ENCODE assay signal across 8 cellular contexts in the genomic region with DNA sequence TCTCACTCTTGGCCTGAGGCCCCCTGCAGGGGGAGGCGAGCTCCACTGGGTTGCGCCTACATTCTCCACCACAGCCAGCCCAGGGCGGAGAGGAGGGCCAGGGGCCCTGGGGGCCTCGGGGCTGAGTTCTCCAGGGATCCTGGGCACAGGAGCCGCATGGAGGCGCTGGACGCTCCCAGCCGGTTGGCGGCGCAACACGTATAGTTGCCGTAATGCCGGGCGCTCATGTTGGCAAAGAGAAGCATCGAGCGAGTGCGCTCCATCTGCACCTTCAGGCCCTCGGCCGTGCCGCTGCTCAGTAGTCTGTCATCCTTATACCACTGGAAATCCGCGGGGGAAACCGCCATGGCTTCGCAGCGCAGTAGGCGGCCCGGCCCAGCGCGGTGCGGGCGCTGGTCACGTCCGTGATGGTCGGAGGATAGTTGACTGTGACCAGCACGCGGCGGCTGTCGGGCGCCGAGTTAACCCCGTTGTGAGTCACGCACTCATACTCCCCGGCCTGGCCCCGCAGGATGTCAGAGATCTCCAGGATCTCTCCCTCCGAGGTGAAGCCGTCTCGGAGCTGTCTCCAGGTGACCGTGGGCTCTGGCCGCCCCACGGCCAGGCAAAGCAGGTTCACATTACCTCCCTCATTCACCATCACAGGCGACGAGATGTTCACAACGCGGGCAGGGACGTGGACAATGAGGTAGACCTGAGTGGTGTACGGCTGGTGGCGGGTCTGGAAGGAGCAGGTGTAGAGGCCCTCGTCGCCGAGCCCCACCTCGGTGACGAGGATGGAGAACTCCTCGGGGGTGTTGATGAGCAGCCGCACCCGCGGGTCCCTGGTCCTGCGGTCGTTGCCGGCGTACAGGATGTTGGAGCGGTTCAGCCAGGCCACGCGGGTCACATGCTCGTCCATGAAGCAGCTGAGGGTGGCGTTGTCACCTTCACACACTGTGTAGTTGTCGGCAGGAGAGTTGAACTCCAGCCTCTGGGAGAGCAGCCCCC. TPM values are rescaled to one million over a fixed set of nuclear protein-coding genes. Genes with fewer than 3 reads are reported as not detected.
DNase-seq lines count a peak whose midpoint lies in the region; ATAC-seq and TF ChIP-seq lines count a peak whose summit lies in the region.
"Not testable (repeated sequence)": the region's sequence is repeated elsewhere in the genome, so short reads cannot be mapped to it uniquely, and the experiment has no call there.

No MANE protein-coding gene starts in this region.

- TF ChIP-seq POLR2A in adrenal gland (IDR thresholded peaks at IDR 0.05): not testable (repeated sequence)

- peak overlapping the region; percentile 73 for H2AFZ ChIP-seq in fibroblast of lung (ENCODE audit: low read length)

- H3K4me1 ChIP-seq in adrenal gland (replicated peaks in 1 of 2): peaks cover 0 to 10% of the 10 kb centered on the region in 2 donors
- not testable (repeated sequence) for H3K4me1 ChIP-seq in fibroblast of lung (ENCODE audit: control insufficient read depth, extremely low read depth, insufficient read depth, low read length); lower lobe of right lung; thoracic aorta (ENCODE audit: control insufficient read depth in 1 of 2, low read depth in 2 of 2)

- H4K20me1 ChIP-seq in fibroblast of lung (ENCODE audit: control insufficient read depth, extremely low read depth, insufficient read depth, low read length): not testable (repeated sequence)

- not testable (repeated sequence) for H3K36me3 ChIP-seq in adrenal gland (replicated peaks in 1 of 2); fibroblast of lung (ENCODE audit: control insufficient read depth, insufficient read depth, low read length); lower lobe of right lung; thoracic aorta

- H3K9ac ChIP-seq in fibroblast of lung (ENCODE audit: insufficient read depth, low read length): not testable (repeated sequence)

- not testable (repeated sequence) for H3K27ac ChIP-seq in adrenal gland; fibroblast of lung (ENCODE audit: insufficient read depth, low read length); lower lobe of right lung; thoracic aorta
- H3K27ac ChIP-seq in skin epidermis: peak overlapping the region in 1 of 21 experiments; percentile 0

- peak; percentile 70 to 76 for ATAC-seq in lower lobe of right lung
- ATAC-seq in thoracic aorta (ENCODE audit: insufficient number of reproducible peaks, low FRiP score, low read depth): peak; percentile 49

- H3K4me3 ChIP-seq in adrenal gland: peak overlapping the region in 2 of 4 donors; percentile 32 to 61
- peak overlapping the region in 2 of 4 experiments; percentile 41 to 53 for H3K4me3 ChIP-seq in fibroblast of lung (replicated peaks in 1 of 4; ENCODE audit: control extremely low read depth in 1 of 4, insufficient read depth in 1 of 4, low read depth in 3 of 4, low read length in 4 of 4)
- peak overlapping the region; percentile 51 for H3K4me3 ChIP-seq in lower lobe of right lung
- peak overlapping the region; percentile 7 to 45 (median 32) for H3K4me3 ChIP-seq in skin epidermis
- H3K4me3 ChIP-seq in thoracic aorta: peak overlapping the region; percentile 80

- peak overlapping the region; percentile 59 for H3K4me2 ChIP-seq in fibroblast of lung (ENCODE audit: extremely low read depth, insufficient read depth, low read length)

- intact Hi-C loops in adrenal gland (cut with DNase I); lower lobe of right lung (cut with DNase I): not testable (repeated sequence)

- not testable (repeated sequence) for H3K27me3 ChIP-seq in adrenal gland; fibroblast of lung (ENCODE audit: control insufficient read depth, insufficient read depth, low read length); thoracic aorta (replicated peaks; ENCODE audit: insufficient read depth)
- peaks cover 30% of the 10 kb centered on the region for H3K27me3 ChIP-seq in lower lobe of right lung (ENCODE audit: low read depth)

- WGBS in adrenal gland, 4 donors: 3 to 26% (median 6%) methylated on average over 6 to 76 of the region's 76 CpGs

- H3K79me2 ChIP-seq in fibroblast of lung (ENCODE audit: control insufficient read depth, insufficient read depth, low read length): not testable (repeated sequence)

- TF ChIP-seq CTCF in adrenal gland (IDR thresholded peaks at IDR 0.05) (peak in 2 of 6 experiments; percentile 13 to 25), fibroblast of lung (conservative IDR thresholded peaks at IDR 0.05 in 1 of 2, IDR thresholded peaks at IDR 0.05 in 1 of 2; ENCODE audit: low read depth in 1 of 2, low read length in 2 of 2) (peak; percentile 22 to 47), thoracic aorta (IDR thresholded peaks at IDR 0.05) (peak; percentile 16)
- not testable (repeated sequence) for TF ChIP-seq CTCF in lower lobe of right lung (IDR thresholded peaks at IDR 0.05)

- DNase-seq in DMS53 (lab: John Stamatoyannopoulos, UW) (peak; percentile 88), NCI-H2171 treated with DMSO at 0.1 percent for 48 hours (lab: John Stamatoyannopoulos, UW) (peak; percentile 12), adrenal gland (peak in 5 of 7 donors; percentile 29 to 64 (median 40)), fibroblast of lung (ENCODE audit: low read depth in 2 of 2) (peak; percentile 37 to 47)
- peak; percentile 25 for DNase-seq in activated CD4-positive, alpha-beta T cell treated with anti-CD3 and anti-CD28 coated beads, Interleukin-2, amount 50 U/mL, for 1 hour
- not testable (repeated sequence) for DNase-seq in lower lobe of right lung; thoracic aorta (ENCODE audit: low spot score)

- H3K9me3 ChIP-seq in adrenal gland (replicated peaks in 1 of 3); fibroblast of lung (ENCODE audit: control insufficient read depth, insufficient read depth, low read depth, low read length); lower lobe of right lung; thoracic aorta: not testable (repeated sequence)

RNA-seq across cellular contexts. Expression of a gene that starts 6.8 kb away (rescaled TPM):
- 10 to 100 TPM; 13.8 to 51.5 (median 30.3) TPM for total RNA-seq in adrenal gland
- 10 to 100 TPM in 2 of 3 donors, 1 to 10 TPM in 1; 9.5 to 24.5 (median 13.4) TPM for polyA plus RNA-seq in adrenal gland
- 5.1 and 10.1 TPM in 2 replicates for total RNA-seq in fibroblast of lung
- 2.2 and 2.7 TPM in 2 replicates for polyA plus RNA-seq in fibroblast of lung
- 2.4 and 2.6 TPM in 2 replicates for polyA plus RNA-seq in fibroblast of lung (2012)
- 1.3 and 1.4 TPM in 2 replicates for polyA minus RNA-seq in fibroblast of lung (ENCODE audit: low replicate concordance)
- 13.6 TPM for total RNA-seq in lower lobe of right lung
- 10 to 100 TPM; 32.6 to 35.4 TPM for total RNA-seq in thoracic aorta
